ENCODE assay signal across 8 cellular contexts in genomic region chr19:52296773-52297600, GRCh38. TPM values are rescaled to one million over a fixed set of nuclear protein-coding genes. Genes with fewer than 3 reads are reported as not detected.
A peak's percentile ranks its signal among the peaks of the same experiment; 100 is the strongest.
DNase-seq lines count a peak whose midpoint lies in the region; ATAC-seq and TF ChIP-seq lines count a peak whose summit lies in the region.

ZNF480 (plus strand) TSS chr19:52297169; CDS start chr19:52300413, 3,244 bp downstream.

- peaks cover 26% of the 10 kb centered on the region for H3K36me3 ChIP-seq in CD4-positive, CD25-positive, alpha-beta regulatory T cell (ENCODE audit: control insufficient read depth, insufficient read depth, low read length)
- H3K36me3 ChIP-seq in SK-N-MC (ENCODE audit: insufficient read depth, low read length) (peaks cover 41% of the 10 kb centered on the region), neutrophil (peaks cover 9% of the 10 kb centered on the region)

- peaks cover 10% of the 10 kb centered on the region for H3K4me1 ChIP-seq in CD4-positive, CD25-positive, alpha-beta regulatory T cell (ENCODE audit: control insufficient read depth, insufficient read depth, low read length, poor library complexity, severe bottlenecking)
- peaks cover 14 to 17% of the 10 kb centered on the region in 2 experiments for H3K4me1 ChIP-seq in neutrophil (ENCODE audit: control insufficient read depth in 1 of 2, insufficient read depth in 1 of 2, low read depth in 1 of 2, low read length in 1 of 2)

- peak; percentile 85 to 91 for ATAC-seq in CD4-positive, CD25-positive, alpha-beta regulatory T cell (ENCODE audit: low read depth in 2 of 2)
- peak; percentile 53 for ATAC-seq in GM21526 (IDR thresholded peaks at IDR 0.05; ENCODE audit: low FRiP score, unreplicated experiment)

- peaks cover 36 to 56% of the 10 kb centered on the region in 2 experiments for H3K9me3 ChIP-seq in CD4-positive, CD25-positive, alpha-beta regulatory T cell (ENCODE audit: control insufficient read depth in 2 of 2, low read length in 2 of 2)
- H3K9me3 ChIP-seq in SK-N-MC (ENCODE audit: low read depth, low read length) (peaks cover 16% of the 10 kb centered on the region), neutrophil (no peaks in the 10 kb centered on the region)

- TF ChIP-seq CTCF in neutrophil (IDR thresholded peaks at IDR 0.05), result no peak

- peaks cover 50% of the 10 kb centered on the region for H3K36me3 Mint-ChIP-seq in CD4-positive, CD25-positive, alpha-beta regulatory T cell
- peaks cover 69% of the 10 kb centered on the region for H3K36me3 Mint-ChIP-seq in activated naive CD4-positive, alpha-beta T cell treated with anti-CD3 and anti-CD28 coated beads, Interleukin-2, amount 10 ng/mL, durations not matched to agents 7 days and 5 days

- peak within 1 kb of the TSS; percentile 97 for H3K9ac ChIP-seq in SK-N-MC (ENCODE audit: insufficient read length)

- peaks cover 4 to 56% (median 27%) of the 10 kb centered on the region in 7 donors for H3K9me3 Mint-ChIP-seq in CD4-positive, CD25-positive, alpha-beta regulatory T cell
- H3K9me3 Mint-ChIP-seq in activated naive CD4-positive, alpha-beta T cell treated with anti-CD3 and anti-CD28 coated beads, Interleukin-2, amount 10 ng/mL, durations not matched to agents 7 days and 5 days, result peaks cover 59% of the 10 kb centered on the region

- H3K27ac ChIP-seq in CD4-positive, CD25-positive, alpha-beta regulatory T cell (ENCODE audit: insufficient read depth, low read length, poor library complexity, severe bottlenecking), result peak within 1 kb of the TSS; percentile 88
- peak within 1 kb of the TSS; percentile 84 for H3K27ac ChIP-seq in SK-N-MC
- peak within 1 kb of the TSS; percentile 80 for H3K27ac ChIP-seq in neutrophil

- no peaks in the 10 kb centered on the region for H3K27me3 ChIP-seq in CD4-positive, CD25-positive, alpha-beta regulatory T cell (ENCODE audit: control insufficient read depth, insufficient read depth, low read length)
- H3K27me3 ChIP-seq in neutrophil, result no peaks in the 10 kb centered on the region

- H3K4me3 Mint-ChIP-seq in CD4-positive, CD25-positive, alpha-beta regulatory T cell, result peak within 1 kb of the TSS; percentile 93 to 99 (median 98)
- H3K4me3 Mint-ChIP-seq in activated naive CD4-positive, alpha-beta T cell treated with anti-CD3 and anti-CD28 coated beads, Interleukin-2, amount 10 ng/mL, durations not matched to agents 7 days and 5 days, result peak within 1 kb of the TSS; percentile 92

- CTCF ChIA-PET in activated naive CD4-positive, alpha-beta T cell treated with anti-CD3 and anti-CD28 coated beads, Interleukin-2, amount 10 ng/mL, durations not matched to agents 7 days and 5 days (lab: Charles Lee), result no interaction called here

- DNase-seq in CD4-positive, CD25-positive, alpha-beta regulatory T cell, result peak; percentile 77 to 87 (median 85)
- peak; percentile 79 for DNase-seq in MV-4-11 (lab: John Stamatoyannopoulos, UW)
- no peak for DNase-seq in SK-N-MC (ENCODE audit: low read depth, low spot score)
- DNase-seq in activated naive CD4-positive, alpha-beta T cell treated with anti-CD3 and anti-CD28 coated beads, Interleukin-2, amount 10 ng/mL, durations not matched to agents 7 days and 5 days, result peak; percentile 89
- DNase-seq in germinal center (ENCODE audit: low spot score), result peak; percentile 86
- DNase-seq in stromal cell of bone marrow (ENCODE audit: low read depth), result peak; percentile 52

- peak within 1 kb of the TSS; percentile 97 to 99 (median 99) for H3K27ac Mint-ChIP-seq in CD4-positive, CD25-positive, alpha-beta regulatory T cell
- peak within 1 kb of the TSS; percentile 97 for H3K27ac Mint-ChIP-seq in activated naive CD4-positive, alpha-beta T cell treated with anti-CD3 and anti-CD28 coated beads, Interleukin-2, amount 10 ng/mL, durations not matched to agents 7 days and 5 days

- peak within 1 kb of the TSS; percentile 89 for H3K4me3 ChIP-seq in CD4-positive, CD25-positive, alpha-beta regulatory T cell (ENCODE audit: low read depth, low read length)
- peak within 1 kb of the TSS; percentile 84 for H3K4me3 ChIP-seq in SK-N-MC
- H3K4me3 ChIP-seq in neutrophil (ENCODE audit: low read depth in 1 of 2, low read length in 1 of 2), result peak within 1 kb of the TSS; percentile 84 to 95

- H3K27me3 Mint-ChIP-seq in CD4-positive, CD25-positive, alpha-beta regulatory T cell, result no peaks in the 10 kb centered on the region
- H3K27me3 Mint-ChIP-seq in activated naive CD4-positive, alpha-beta T cell treated with anti-CD3 and anti-CD28 coated beads, Interleukin-2, amount 10 ng/mL, durations not matched to agents 7 days and 5 days, result peaks cover 4% of the 10 kb centered on the region

- H3K4me1 Mint-ChIP-seq in CD4-positive, CD25-positive, alpha-beta regulatory T cell, result peaks cover 8 to 39% (median 15%) of the 10 kb centered on the region in 4 donors
- peaks cover 22% of the 10 kb centered on the region for H3K4me1 Mint-ChIP-seq in activated naive CD4-positive, alpha-beta T cell treated with anti-CD3 and anti-CD28 coated beads, Interleukin-2, amount 10 ng/mL, durations not matched to agents 7 days and 5 days

RNA-seq across cellular contexts. Expression of gene ZNF480, which starts in this region (rescaled TPM):
- 7.0 TPM for total RNA-seq in CD4-positive, CD25-positive, alpha-beta regulatory T cell
- 10 to 100 TPM; 14.1 to 20.5 (median 16.1) TPM for polyA plus RNA-seq in CD4-positive, CD25-positive, alpha-beta regulatory T cell
